13 cellular contexts compared by ENCODE assay signal in genomic region chr7:148622887-148623585, GRCh38. TPM values are rescaled to one million over a fixed set of nuclear protein-coding genes. Genes with fewer than 3 reads are reported as not detected.
DNase-seq lines count a peak whose midpoint lies in the region; ATAC-seq and TF ChIP-seq lines count a peak whose summit lies in the region.
"Had no signal": no experiment of that assay in that cellular context is flagged by ENCODE, and none has a peak within 500 bp of the region (broad histone marks: within the 10 kb centered on the region; RNA-seq: fewer than 3 reads in every experiment).

No MANE protein-coding gene starts in this region.

- H3K27ac Mint-ChIP-seq in stimulated activated naive B cell treated with anti-CD40 and anti-IgM and Interleukin-4, amounts not matched to agents 10 μg/mL and 1 μg/mL and 100 μg/mL, for 72 hours: no peak overlapping the region
- H3K27ac Mint-ChIP-seq: activated naive CD8-positive, alpha-beta T cell treated with anti-CD3 and anti-CD28 coated beads, Interleukin-2, amount 10 ng/mL, durations not matched to agents 7 days and 5 days; CD4-positive, CD25-positive, alpha-beta regulatory T cell had no signal

- H3K36me3 ChIP-seq in hepatocyte (replicated peaks; ENCODE audit: insufficient read depth, low read depth) (no peaks in the 10 kb centered on the region), aorta (ENCODE audit: control insufficient read depth in 1 of 2, insufficient read depth in 2 of 2, low read length in 1 of 2) (no peaks in the 10 kb centered on the region)

- H3K27me3 ChIP-seq in hepatocyte: no peaks in the 10 kb centered on the region
- no peaks in the 10 kb centered on the region for H3K27me3 ChIP-seq in aorta (ENCODE audit: control insufficient read depth in 1 of 2, insufficient read depth in 2 of 2, low read length in 1 of 2)

- no peak for ATAC-seq in aorta (ENCODE audit: low FRiP score)
- ATAC-seq in stimulated activated naive B cell treated with anti-CD40 and anti-IgM and Interleukin-4, amounts not matched to agents 10 μg/mL and 1 μg/mL and 100 μg/mL, for 72 hours (replicated peaks): no peak

- no peak overlapping the region for H3K4me3 Mint-ChIP-seq in stimulated activated naive B cell treated with anti-CD40 and anti-IgM and Interleukin-4, amounts not matched to agents 10 μg/mL and 1 μg/mL and 100 μg/mL, for 72 hours
- H3K4me3 Mint-ChIP-seq: activated naive CD8-positive, alpha-beta T cell treated with anti-CD3 and anti-CD28 coated beads, Interleukin-2, amount 10 ng/mL, durations not matched to agents 7 days and 5 days; CD4-positive, CD25-positive, alpha-beta regulatory T cell had no signal

- H3K4me2 ChIP-seq in hepatocyte: peak overlapping the region; percentile 37

- intact Hi-C loops in aorta (cut with DNase I): no loop called here

- H3K79me2 ChIP-seq in hepatocyte: no peaks in the 10 kb centered on the region

- DNase-seq in DMS 273 (lab: John Stamatoyannopoulos, UW; ENCODE audit: unreplicated experiment) (peak; percentile 95), NCI-H1417 treated with DMSO at 0.1 percent for 48 hours (lab: John Stamatoyannopoulos, UW) (peak; percentile 29), SHP77 treated with DMSO at 0.1 percent for 48 hours (lab: John Stamatoyannopoulos, UW) (peak; percentile 13), hepatocyte (ENCODE audit: low spot score) (no peak), GM20000 (ENCODE audit: low spot score) (no peak), aorta (no peak)
- DNase-seq in activated CD4-positive, CD25-positive, alpha-beta regulatory T cell (lab: John Stamatoyannopoulos, UW): no peak
- no peak for DNase-seq in stimulated activated naive B cell treated with anti-CD40 and anti-IgM and Interleukin-4, amounts not matched to agents 10 μg/mL and 1 μg/mL and 100 μg/mL, for 72 hours
- DNase-seq: activated naive CD8-positive, alpha-beta T cell treated with anti-CD3 and anti-CD28 coated beads, Interleukin-2, amount 10 ng/mL, durations not matched to agents 7 days and 5 days; CD4-positive, CD25-positive, alpha-beta regulatory T cell; T-helper 9 cell had no signal

- H3K36me3 Mint-ChIP-seq in stimulated activated naive B cell treated with anti-CD40 and anti-IgM and Interleukin-4, amounts not matched to agents 10 μg/mL and 1 μg/mL and 100 μg/mL, for 72 hours: peaks cover 1 to 5% of the 10 kb centered on the region in 2 donors
- H3K36me3 Mint-ChIP-seq: CD4-positive, CD25-positive, alpha-beta regulatory T cell had no signal

- no peaks in the 10 kb centered on the region for H3K9me2 ChIP-seq in hepatocyte (replicated peaks; ENCODE audit: insufficient read depth)

- no peak overlapping the region for H3K27ac ChIP-seq in hepatocyte
- H3K27ac ChIP-seq in aorta (ENCODE audit: low read depth in 1 of 2, low read length in 2 of 2): no peak overlapping the region

- TF ChIP-seq CTCF in hepatocyte (IDR thresholded peaks at IDR 0.05; ENCODE audit: poor library complexity): no peak
- no peak for TF ChIP-seq CTCF in GM20000 (IDR thresholded peaks at IDR 0.05; ENCODE audit: extremely low read depth, missing control alignments)

- WGBS in hepatocyte (ENCODE audit: low lambda C conversion rate, missing lambda C conversion rate): 47% methylated on average over 8 of the region's 8 CpGs
- WGBS in aorta, 2 donors: 64 to 72% methylated on average over 8 of the region's 8 CpGs

- H3K9me3 ChIP-seq in hepatocyte (ENCODE audit: low read depth): no peaks in the 10 kb centered on the region
- no peaks in the 10 kb centered on the region for H3K9me3 ChIP-seq in aorta (ENCODE audit: control insufficient read depth, low read length)

- H3K4me1 Mint-ChIP-seq in stimulated activated naive B cell treated with anti-CD40 and anti-IgM and Interleukin-4, amounts not matched to agents 10 μg/mL and 1 μg/mL and 100 μg/mL, for 72 hours: peaks cover 11 to 29% of the 10 kb centered on the region in 2 donors

- peaks cover 5 to 6% of the 10 kb centered on the region in 2 donors for H3K9me3 Mint-ChIP-seq in stimulated activated naive B cell treated with anti-CD40 and anti-IgM and Interleukin-4, amounts not matched to agents 10 μg/mL and 1 μg/mL and 100 μg/mL, for 72 hours

- no peaks in the 10 kb centered on the region for H4K20me1 ChIP-seq in hepatocyte (ENCODE audit: insufficient read depth, poor library complexity, severe bottlenecking)

- peaks cover 11 to 28% of the 10 kb centered on the region in 2 donors for H3K27me3 Mint-ChIP-seq in stimulated activated naive B cell treated with anti-CD40 and anti-IgM and Interleukin-4, amounts not matched to agents 10 μg/mL and 1 μg/mL and 100 μg/mL, for 72 hours

- H3K4me1 ChIP-seq in hepatocyte (ENCODE audit: insufficient read depth) (peaks cover 3% of the 10 kb centered on the region), aorta (ENCODE audit: control insufficient read depth in 1 of 2, insufficient read depth in 2 of 2, low read length in 2 of 2) (no peaks in the 10 kb centered on the region)

- H3K4me3 ChIP-seq in hepatocyte (no peak overlapping the region), aorta (ENCODE audit: low read length in 2 of 2) (no peak overlapping the region)

- H2AFZ ChIP-seq in hepatocyte: no peak overlapping the region

RNA-seq across cellular contexts. Expression of gene C7orf33, which starts 32.5 kb away (rescaled TPM):
- total RNA-seq in hepatocyte (not detected in 2 replicates), aorta (not detected)
- polyA plus RNA-seq in hepatocyte (not detected in 2 replicates), aorta (not detected)
- total RNA-seq: activated CD8-positive, alpha-beta memory T cell treated with anti-CD3 and anti-CD28 coated beads for 36 hours; activated naive CD8-positive, alpha-beta T cell treated with anti-CD3 and anti-CD28 coated beads, Interleukin-2, amount 10 ng/mL, durations not matched to agents 7 days and 5 days; CD4-positive, CD25-positive, alpha-beta regulatory T cell; renal cortical epithelial cell had no signal
- polyA plus RNA-seq: CD4-positive, CD25-positive, alpha-beta regulatory T cell had no signal

Comparison
In these comparisons a context has a peak if more than half of its experiments do, and no peak if none do; other contexts are left out.
1. DNase-seq: peak in DMS 273 (single experiment), NCI-H1417 treated with DMSO at 0.1 percent for 48 hours (single experiment) and SHP77 treated with DMSO at 0.1 percent for 48 hours (single experiment); none in hepatocyte (single experiment), GM20000 (single experiment), activated CD4-positive, CD25-positive, alpha-beta regulatory T cell (0 of 4), aorta (0 of 2) and stimulated activated naive B cell treated with anti-CD40 and anti-IgM and Interleukin-4, amounts not matched to agents 10 μg/mL and 1 μg/mL and 100 μg/mL, for 72 hours (single experiment).